ENCODE assay signal across 1 cellular context in genomic region chr10:121598261-121599249, GRCh38.
TF ChIP-seq lines count a peak whose summit lies in the region.

FGFR2 (minus strand) TSS chr10:121598444; CDS start chr10:121593817, 4,627 bp downstream.

TF ChIP-seq in K562, 482 proteins besides CTCF, POLR2A, EP300 and RAD21 (continued from another document):
- TF ChIP-seq ZNF24 (IDR thresholded peaks at IDR 0.05) (no peak), ZKSCAN3 (CRISPR knock-in tag; IDR thresholded peaks at IDR 0.05) (no peak), ETV1 (tag; conservative IDR thresholded peaks at IDR 0.05; ENCODE audit: low read depth) (no peak), ZNF79 (CRISPR knock-in tag; IDR thresholded peaks at IDR 0.05; ENCODE audit: low read depth) (no peak), E2F1 (CRISPR knock-in tag; IDR thresholded peaks at IDR 0.05) (no peak), L3MBTL2 (IDR thresholded peaks at IDR 0.05) (peak; percentile 90), OTX1 (CRISPR knock-in tag; IDR thresholded peaks at IDR 0.05) (no peak), SMC3 (conservative IDR thresholded peaks at IDR 0.05; ENCODE audit: insufficient read depth, low read depth, low read length) (no peak), MYC (IDR thresholded peaks at IDR 0.05; ENCODE audit: low read depth, low read length) (no peak), MYC (CRISPR knock-in tag; IDR thresholded peaks at IDR 0.05; ENCODE audit: borderline replicate concordance, low read depth) (no peak), ZBTB11 (CRISPR knock-in tag; IDR thresholded peaks at IDR 0.05) (no peak), ZFP36 (IDR thresholded peaks at IDR 0.05; ENCODE audit: low read depth, low read length, partially characterized antibody) (peak; percentile 22), CHD4 (IDR thresholded peaks at IDR 0.05; ENCODE audit: insufficient read depth, insufficient replicate concordance, low read depth, low read length, poor library complexity, severe bottlenecking) (no peak), FOXA3 (CRISPR knock-in tag; conservative IDR thresholded peaks at IDR 0.05 in 1 of 2, IDR thresholded peaks at IDR 0.05 in 1 of 2) (no peak), ZNF274 (IDR thresholded peaks at IDR 0.05; ENCODE audit: borderline replicate concordance, low read depth, low read length) (no peak), CLOCK (CRISPR knock-in tag; IDR thresholded peaks at IDR 0.05; ENCODE audit: borderline replicate concordance) (no peak), ZNF436 (CRISPR knock-in tag; IDR thresholded peaks at IDR 0.05) (no peak), RB1 (IDR thresholded peaks at IDR 0.05; ENCODE audit: low read depth) (peak; percentile 59), VEZF1 (CRISPR knock-in tag; IDR thresholded peaks at IDR 0.05) (peak; percentile 85), C11orf30 (IDR thresholded peaks at IDR 0.05; ENCODE audit: low read depth) (no peak), CBX2 (IDR thresholded peaks at IDR 0.05; ENCODE audit: insufficient read depth, low read length, poor library complexity, severe bottlenecking) (no peak), MXI1 (IDR thresholded peaks at IDR 0.05; ENCODE audit: low read depth, low read length) (no peak), ZBTB9 (CRISPR knock-in tag; IDR thresholded peaks at IDR 0.05) (no peak), GTF2A2 (tag; IDR thresholded peaks at IDR 0.05) (no peak), SNRNP70 (optimal IDR thresholded peaks at IDR 0.05; ENCODE audit: low read depth, low read length) (no peak), PATZ1 (CRISPR knock-in tag; IDR thresholded peaks at IDR 0.05; ENCODE audit: borderline replicate concordance) (no peak), CREM (IDR thresholded peaks at IDR 0.05; ENCODE audit: low read depth) (no peak), NCOA1 (IDR thresholded peaks at IDR 0.05; ENCODE audit: low read depth) (no peak), GABPB2 (CRISPR knock-in tag; conservative IDR thresholded peaks at IDR 0.05) (no peak), NFYB (IDR thresholded peaks at IDR 0.05; ENCODE audit: extremely low read depth, insufficient read length) (peak; percentile 51), CTBP1 (IDR thresholded peaks at IDR 0.05; ENCODE audit: borderline replicate concordance) (peak; percentile 80; the same call in 1 of the 2 replicates)
